19 cellular contexts compared by ENCODE assay signal in genomic region chr11:105201166-105201565, GRCh38.
DNase-seq lines count a peak whose midpoint lies in the region; ATAC-seq, FAIRE-seq and TF ChIP-seq lines count a peak whose summit lies in the region.
"Had no signal": no experiment of that assay in that cellular context is flagged by ENCODE, and none has a peak within 500 bp of the region (broad histone marks: within the 10 kb centered on the region; RNA-seq: fewer than 3 reads in every experiment).

No MANE protein-coding gene starts in this region.

- ATAC-seq in A549 (no peak), pancreas (no peak)
- ATAC-seq: CD8-positive, alpha-beta T cell; GM23338; HCT116 had no signal

- H3K36me3 Mint-ChIP-seq in endothelial cell (ENCODE audit: low read depth, unreplicated experiment): no peaks in the 10 kb centered on the region
- H3K36me3 Mint-ChIP-seq: CD8-positive, alpha-beta T cell had no signal

- no peak for TF ChIP-seq EP300 in A549 (IDR thresholded peaks at IDR 0.05)

- no peak for DNase-seq in A549 (ENCODE audit: low read depth in 1 of 2, low spot score in 1 of 2)
- no peak for DNase-seq in Peyer's patch
- no peak for DNase-seq in pancreas
- DNase-seq in endothelial cell (ENCODE audit: low spot score): no peak
- no peak for DNase-seq in H4 (ENCODE audit: low spot score)
- no peak for DNase-seq in epidermal melanocyte (ENCODE audit: insufficient read length, low spot score)
- DNase-seq in stimulated activated naive CD4-positive, alpha-beta T cell treated with Interleukin-2 at 50 U/mL for 16 hours (lab: John Stamatoyannopoulos, UW): no peak
- DNase-seq: 8988T; Calu3; CD8-positive, alpha-beta T cell; DMS79 treated with DMSO at 0.1 percent for 48 hours; GF-D8; H7; HFFc6 had no signal

- POLR2A ChIA-PET in A549 (lab: Yijun Ruan, JAX): no interaction called here

- H3K4me3 ChIP-seq in A549 (no peak overlapping the region), Peyer's patch (no peak overlapping the region), pancreas (no peak overlapping the region)
- H3K4me3 ChIP-seq: BLaER1 treated with 17β-estradiol and CSF1 and Interleukin-3, amounts not matched to agents 10 nM and 100 nM; GM23338 had no signal

- intact Hi-C loops in pancreas (cut with DNase I): no loop called here

- CTCF ChIA-PET in A549 (lab: Yijun Ruan, JAX): no interaction called here

- no peak overlapping the region for H3K4me2 ChIP-seq in A549
- H3K4me2 ChIP-seq: BLaER1 treated with 17β-estradiol and CSF1 and Interleukin-3, amounts not matched to agents 10 nM and 100 nM; GM23338 had no signal

- no peaks in the 10 kb centered on the region for H3K27me3 Mint-ChIP-seq in endothelial cell (ENCODE audit: unreplicated experiment)
- H3K27me3 Mint-ChIP-seq: B cell had no signal

- H3K9me3 Mint-ChIP-seq in endothelial cell (ENCODE audit: unreplicated experiment): no peaks in the 10 kb centered on the region
- H3K9me3 Mint-ChIP-seq: GM23338, HFFc6 had no signal

- H3K27ac ChIP-seq in A549: no peak overlapping the region
- peak overlapping the region in 3 of 4 donors; percentile 16 to 60 (median 45) for H3K27ac ChIP-seq in Peyer's patch
- H3K27ac ChIP-seq in pancreas: no peak overlapping the region
- H3K27ac ChIP-seq: BLaER1 treated with 17β-estradiol and CSF1 and Interleukin-3, amounts not matched to agents 10 nM and 100 nM had no signal

- no peaks in the 10 kb centered on the region for H3K9me3 ChIP-seq in A549
- H3K9me3 ChIP-seq in Peyer's patch: no peaks in the 10 kb centered on the region
- no peaks in the 10 kb centered on the region for H3K9me3 ChIP-seq in pancreas

- H3K4me1 ChIP-seq in A549 (peaks cover 12% of the 10 kb centered on the region; the same call in 1 of the 3 replicates), Peyer's patch (peaks cover 0 to 14% (median 0%) of the 10 kb centered on the region in 4 donors), pancreas (peaks cover 13 to 37% (median 20%) of the 10 kb centered on the region in 3 donors)

- WGBS in A549 (ENCODE audit: missing lambda C conversion rate): 67% methylated on average over 5 of the region's 5 CpGs
- WGBS in pancreas, 2 donors: 53 to 58% methylated on average over 5 of the region's 5 CpGs

- no peak overlapping the region for H3K4me3 Mint-ChIP-seq in endothelial cell (ENCODE audit: unreplicated experiment)
- H3K4me3 Mint-ChIP-seq: B cell; CD8-positive, alpha-beta T cell; GM23338; HFFc6 had no signal

- H3K27ac Mint-ChIP-seq in endothelial cell (ENCODE audit: unreplicated experiment): no peak overlapping the region
- H3K27ac Mint-ChIP-seq: B cell; CD8-positive, alpha-beta T cell; GM23338; HFFc6 had no signal

- no peaks in the 10 kb centered on the region for H3K4me1 Mint-ChIP-seq in endothelial cell (ENCODE audit: unreplicated experiment)
- H3K4me1 Mint-ChIP-seq: B cell, GM23338 had no signal

- no peaks in the 10 kb centered on the region for H3K27me3 ChIP-seq in Peyer's patch
- no peaks in the 10 kb centered on the region for H3K27me3 ChIP-seq in pancreas
- H3K27me3 ChIP-seq: BLaER1 treated with 17β-estradiol and CSF1 and Interleukin-3, amounts not matched to agents 10 nM and 100 nM had no signal

- H3K36me3 ChIP-seq in Peyer's patch: no peaks in the 10 kb centered on the region
- H3K36me3 ChIP-seq in pancreas: no peaks in the 10 kb centered on the region
- H3K36me3 ChIP-seq: BLaER1 treated with 17β-estradiol and CSF1 and Interleukin-3, amounts not matched to agents 10 nM and 100 nM had no signal

- no peak for TF ChIP-seq POLR2A in A549 (IDR thresholded peaks at IDR 0.05; ENCODE audit: low read length)
- TF ChIP-seq POLR2A in Peyer's patch (IDR thresholded peaks at IDR 0.05): no peak

- TF ChIP-seq CTCF in A549 (IDR thresholded peaks at IDR 0.05): no peak
- TF ChIP-seq CTCF in Peyer's patch (IDR thresholded peaks at IDR 0.05): no peak
- no peak for TF ChIP-seq CTCF in pancreas (IDR thresholded peaks at IDR 0.05)
- no peak for TF ChIP-seq CTCF in endothelial cell (IDR thresholded peaks at IDR 0.05; ENCODE audit: unreplicated experiment)

- no peak for TF ChIP-seq RAD21 in A549 (conservative IDR thresholded peaks at IDR 0.05 in 1 of 2, IDR thresholded peaks at IDR 0.05 in 1 of 2)

- FAIRE-seq in A549 (lab: Jason Lieb, UNC): no peak
- peak; percentile 43 for FAIRE-seq in islet of Langerhans (lab: Jason Lieb, UNC)
- peak; percentile 89 for FAIRE-seq in pancreas (lab: Jason Lieb, UNC)

TF ChIP-seq in A549, 52 proteins besides CTCF, POLR2A, EP300 and RAD21:
- TF ChIP-seq HDAC2 (IDR thresholded peaks at IDR 0.05) (no peak), POLR2AphosphoS2 (conservative IDR thresholded peaks at IDR 0.05; ENCODE audit: low read length) (no peak), MAFK (IDR thresholded peaks at IDR 0.05; ENCODE audit: partially characterized antibody) (no peak), NFE2L2 (conservative IDR thresholded peaks at IDR 0.05; ENCODE audit: low read length) (peak; percentile 68)

Comparison
In these comparisons a context has a peak if more than half of its experiments do, and no peak if none do; other contexts are left out.
1. H3K27ac ChIP-seq: peak in Peyer's patch (3 of 4); none in A549 (0 of 2) and pancreas (0 of 4).